Comparison of ENCODE assay signal across 23 cellular contexts in genomic region chr15:91538782-91539181, GRCh38.
"Had no signal": no experiment of that assay in that cellular context is flagged by ENCODE, and none has a peak within 500 bp of the region (broad histone marks: within the 10 kb centered on the region; RNA-seq: fewer than 3 reads in every experiment).

No MANE protein-coding gene starts in this region.

- H3K4me3 ChIP-seq: cardiac muscle cell had no signal

- H3K4me2 ChIP-seq: KMS-11 had no signal

- H3K9ac ChIP-seq: KMS-11 had no signal

- H3K27me3 ChIP-seq: brain microvascular endothelial cell, cardiac muscle cell had no signal

- H3K36me3 ChIP-seq: brain microvascular endothelial cell, cardiac muscle cell had no signal

- DNase-seq: activated B cell treated with CpG ODN at 0.5 μM for 24 hours; activated CD4-positive, alpha-beta T cell treated with anti-CD3 and anti-CD28 coated beads for 1 hour; activated CD4-positive, alpha-beta T cell treated with anti-CD3 and anti-CD28 coated beads, Interleukin-2, amount 10 ng/mL, durations not matched to agents 24 days and 14 days; activated CD4-positive, alpha-beta T cell treated with anti-CD3 and anti-CD28 coated beads, Interleukin-2, amount 50 U/mL, for 48 hours; activated CD8-positive, alpha-beta memory T cell treated with anti-CD3 and anti-CD28 coated beads, Interleukin-2, amount 10 ng/mL, durations not matched to agents 7 days and 5 days; activated effector memory CD4-positive, alpha-beta T cell treated with anti-CD3 and anti-CD28 coated beads, Interleukin-2, amount 50 U/mL, for 16 hours; activated naive CD4-positive, alpha-beta T cell treated with anti-CD3 and anti-CD28 coated beads for 36 hours; activated T-cell treated with anti-CD3 and anti-CD28 coated beads, Interleukin-2, amount 50 U/mL, for 4 hours; amygdala; brain microvascular endothelial cell; IMR-90; MV-4-11; NCI-H1092 treated with DMSO at 0.1 percent for 48 hours; NCI-H1417 treated with DMSO at 0.1 percent for 48 hours; NCI-H1694; NCI-H2029; NCI-H510A treated with DMSO at 0.1 percent for 48 hours; PC-3; SHP77 treated with DMSO at 0.1 percent for 48 hours; T-helper 17 cell; T-helper 9 cell had no signal

- H3K27ac ChIP-seq: brain microvascular endothelial cell, cardiac muscle cell, KMS-11 had no signal

- ATAC-seq: activated CD8-positive, alpha-beta memory T cell treated with anti-CD3 and anti-CD28 coated beads, Interleukin-2, amount 10 ng/mL, durations not matched to agents 7 days and 5 days; activated T-cell treated with anti-CD3 and anti-CD28 coated beads, Interleukin-2, amount 50 U/mL, for 4 hours; PC-3; T-helper 17 cell had no signal
